Comparison of ENCODE assay signal across 8 cellular contexts in the genomic region with DNA sequence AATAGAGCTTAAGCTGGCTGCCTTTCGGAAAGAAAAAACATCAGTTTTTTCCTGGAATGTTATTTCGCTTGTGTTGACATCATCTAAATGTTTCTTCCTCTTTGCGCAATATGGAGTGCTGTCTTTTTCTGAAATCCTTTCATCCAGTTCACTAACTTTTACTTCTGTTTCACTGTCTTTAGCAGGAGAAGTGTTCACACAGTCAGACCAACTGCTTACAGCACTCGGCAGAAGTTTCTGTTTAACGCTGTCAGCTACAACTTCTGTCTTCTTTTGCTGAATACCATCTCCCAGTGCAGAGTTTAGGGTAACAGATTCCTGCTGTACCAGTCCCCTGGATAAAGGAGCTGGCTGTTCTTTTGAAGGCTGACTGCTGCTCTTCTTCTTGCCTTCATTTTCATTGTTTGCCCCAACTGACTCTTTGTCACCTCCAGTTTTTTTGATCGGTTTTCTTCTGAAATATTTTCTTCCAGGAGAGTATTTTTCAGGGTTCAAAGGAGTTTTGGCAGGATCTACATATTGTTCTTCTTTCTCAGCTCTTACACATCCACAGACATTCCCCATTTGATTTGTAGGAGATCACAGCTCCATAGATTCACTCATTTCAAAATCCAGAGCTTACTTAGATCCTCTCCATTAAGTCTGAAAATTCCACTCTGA. TPM values are rescaled to one million over a fixed set of nuclear protein-coding genes. Genes with fewer than 3 reads are reported as not detected.
A peak's percentile ranks its signal among the peaks of the same experiment; 100 is the strongest.
DNase-seq lines count a peak whose midpoint lies in the region; ATAC-seq and TF ChIP-seq lines count a peak whose summit lies in the region.

No MANE protein-coding gene starts in this region.

- POLR2A ChIA-PET in BJ (lab: Charles Lee): interaction anchor here (0.6 to 1.2 kb wide), 6 partner anchors 8 to 322 kb away, joined by 3 to 12 read pairs (median 4); partner anchors contain the start of gene DST

- H3K27ac ChIP-seq in RWPE2 (ENCODE audit: poor library complexity, severe bottlenecking) (peak overlapping the region; percentile 85), parathyroid adenoma (peak overlapping the region; percentile 50)

- ATAC-seq in RWPE2 (ENCODE audit: low read depth): peak; percentile 26; the same call in 2 of the 3 replicates
- no peak for ATAC-seq in HG03354 (IDR thresholded peaks at IDR 0.05; ENCODE audit: poor library complexity, severe bottlenecking, unreplicated experiment)

- peak overlapping the region; percentile 7 for H3K4me2 ChIP-seq in parathyroid adenoma (ENCODE audit: low read length)

- H3K9ac ChIP-seq in parathyroid adenoma: no peak overlapping the region

- H3K36me3 ChIP-seq in BJ (ENCODE audit: control insufficient read depth, insufficient read depth, low read length) (no peaks in the 10 kb centered on the region), RWPE2 (ENCODE audit: low read depth) (no peaks in the 10 kb centered on the region), parathyroid adenoma (ENCODE audit: control insufficient read depth, insufficient read depth, low read length) (no peaks in the 10 kb centered on the region)

- H3K4me3 ChIP-seq in BJ (ENCODE audit: low read depth, low read length) (peak overlapping the region; percentile 28), RWPE2 (ENCODE audit: severe bottlenecking) (peak overlapping the region; percentile 5), parathyroid adenoma (ENCODE audit: low read depth, low read length) (no peak overlapping the region)

- H3K79me2 ChIP-seq in parathyroid adenoma: no peaks in the 10 kb centered on the region

- DNase-seq in BJ (ENCODE audit: low read depth) (no peak), RWPE2 (ENCODE audit: low spot score) (no peak), fibroblast of peridontal ligament (ENCODE audit: extremely low read depth) (peak; percentile 91), DMS114 treated with DMSO at 0.1 percent for 48 hours (lab: John Stamatoyannopoulos, UW; ENCODE audit: unreplicated experiment) (no peak)
- DNase-seq in central memory CD4-positive, alpha-beta T cell: no peak
- no peak for DNase-seq in activated CD4-positive, alpha-beta T cell treated with anti-CD3 and anti-CD28 coated beads for 1 hour

- H3K9me3 ChIP-seq in RWPE2 (ENCODE audit: severe bottlenecking): no peaks in the 10 kb centered on the region
- no peaks in the 10 kb centered on the region for H3K9me3 ChIP-seq in parathyroid adenoma (ENCODE audit: control insufficient read depth, low read length)

- CTCF ChIA-PET in BJ (lab: Yijun Ruan, JAX): interaction anchor here (0.7 to 2.4 kb wide), 8 partner anchors 9 to 210 kb away, joined by 3 to 20 read pairs (median 6); partner anchors contain the start of gene DST

- H3K4me1 ChIP-seq in RWPE2 (ENCODE audit: insufficient read depth, poor library complexity, severe bottlenecking) (peaks cover 72% of the 10 kb centered on the region), parathyroid adenoma (no peaks in the 10 kb centered on the region)

- TF ChIP-seq CTCF in BJ (IDR thresholded peaks at IDR 0.05; ENCODE audit: insufficient read depth, low read depth, low read length): no peak
- TF ChIP-seq CTCF in RWPE2 (IDR thresholded peaks at IDR 0.05; ENCODE audit: poor library complexity, severe bottlenecking): no peak
- no peak for TF ChIP-seq CTCF in parathyroid adenoma (IDR thresholded peaks at IDR 0.05)

- no peak overlapping the region for H2AFZ ChIP-seq in parathyroid adenoma

- H3K27me3 ChIP-seq in BJ (ENCODE audit: control insufficient read depth, insufficient read depth, low read length) (no peaks in the 10 kb centered on the region), RWPE2 (ENCODE audit: insufficient read depth, poor library complexity, severe bottlenecking) (no peaks in the 10 kb centered on the region), parathyroid adenoma (ENCODE audit: control insufficient read depth, insufficient read depth, low read length) (no peaks in the 10 kb centered on the region)

RNA-seq across cellular contexts. Expression of gene DST, which starts 50.0 kb away (rescaled TPM):
- polyA plus RNA-seq in BJ (2011; rRNA removed): 80.6 and 110 TPM in 2 replicates
- polyA minus RNA-seq in BJ (2011; rRNA and poly(A)+ RNA removed): 341 and 421 TPM in 2 replicates
